In the genomic region with DNA sequence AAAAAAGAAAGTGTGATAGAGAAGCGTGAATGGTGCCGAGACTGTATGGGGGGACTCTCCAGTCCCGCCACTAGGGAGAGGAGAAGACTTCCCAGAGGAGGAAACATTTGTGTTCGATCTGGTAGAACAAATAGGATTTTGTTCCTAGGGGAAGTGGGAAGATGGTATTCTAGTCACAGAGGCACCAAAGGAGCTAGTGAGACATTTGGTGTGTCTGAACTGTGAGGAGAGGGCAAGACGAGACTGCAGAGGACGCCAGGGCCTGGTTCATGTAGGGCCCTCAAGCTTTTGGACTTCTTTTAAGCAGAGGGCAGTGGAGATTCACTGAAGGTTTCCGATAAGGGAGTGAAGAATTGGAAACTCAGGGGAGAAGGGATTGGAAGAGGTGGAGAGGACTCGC, we compare ENCODE assay signal across 2 cellular contexts.
TF ChIP-seq lines count a peak whose summit lies in the region.

No MANE protein-coding gene starts in this region.

TF ChIP-seq in HCT116, 20 proteins besides CTCF, POLR2A, EP300 and RAD21:
- no peak for TF ChIP-seq CBX3 (IDR thresholded peaks at IDR 0.05; ENCODE audit: low read depth)
- TF ChIP-seq FOSL1 (IDR thresholded peaks at IDR 0.05; ENCODE audit: low read depth): no peak
- TF ChIP-seq, protein P1, sequence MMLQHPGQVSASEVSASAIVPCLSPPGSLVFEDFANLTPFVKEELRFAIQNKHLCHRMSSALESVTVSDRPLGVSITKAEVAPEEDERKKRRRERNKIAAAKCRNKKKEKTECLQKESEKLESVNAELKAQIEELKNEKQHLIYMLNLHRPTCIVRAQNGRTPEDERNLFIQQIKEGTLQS (IDR thresholded peaks at IDR 0.05): no peak
- TF ChIP-seq TCF7L2 (IDR thresholded peaks at IDR 0.05; ENCODE audit: borderline replicate concordance, extremely low read depth, insufficient read depth, insufficient read length): no peak
- TF ChIP-seq EZH2 (IDR thresholded peaks at IDR 0.05): no peak
- TF ChIP-seq EGR1 (IDR thresholded peaks at IDR 0.05; ENCODE audit: low read depth): no peak
- TF ChIP-seq ZNF274 (IDR thresholded peaks at IDR 0.05; ENCODE audit: low read depth, low read length): no peak
- no peak for TF ChIP-seq SIN3A (IDR thresholded peaks at IDR 0.05; ENCODE audit: low read depth)
- TF ChIP-seq ZFX (IDR thresholded peaks at IDR 0.05): no peak
- no peak for TF ChIP-seq MAX (IDR thresholded peaks at IDR 0.05)
- TF ChIP-seq SP1 (IDR thresholded peaks at IDR 0.05; ENCODE audit: low read depth): no peak
- no peak for TF ChIP-seq ZBTB33 (IDR thresholded peaks at IDR 0.05; ENCODE audit: extremely low read depth, insufficient replicate concordance, low read length)
- no peak for TF ChIP-seq CEBPB (IDR thresholded peaks at IDR 0.05; ENCODE audit: low read depth)
- TF ChIP-seq YY1 (IDR thresholded peaks at IDR 0.05; ENCODE audit: extremely low read depth, insufficient replicate concordance, low read depth, low read length): no peak
- no peak for TF ChIP-seq JUND (IDR thresholded peaks at IDR 0.05)
- no peak for TF ChIP-seq SRF (IDR thresholded peaks at IDR 0.05; ENCODE audit: low read depth)
- no peak for TF ChIP-seq EZH2phosphoT487 (IDR thresholded peaks at IDR 0.05; ENCODE audit: borderline replicate concordance)
- TF ChIP-seq, protein P2, sequence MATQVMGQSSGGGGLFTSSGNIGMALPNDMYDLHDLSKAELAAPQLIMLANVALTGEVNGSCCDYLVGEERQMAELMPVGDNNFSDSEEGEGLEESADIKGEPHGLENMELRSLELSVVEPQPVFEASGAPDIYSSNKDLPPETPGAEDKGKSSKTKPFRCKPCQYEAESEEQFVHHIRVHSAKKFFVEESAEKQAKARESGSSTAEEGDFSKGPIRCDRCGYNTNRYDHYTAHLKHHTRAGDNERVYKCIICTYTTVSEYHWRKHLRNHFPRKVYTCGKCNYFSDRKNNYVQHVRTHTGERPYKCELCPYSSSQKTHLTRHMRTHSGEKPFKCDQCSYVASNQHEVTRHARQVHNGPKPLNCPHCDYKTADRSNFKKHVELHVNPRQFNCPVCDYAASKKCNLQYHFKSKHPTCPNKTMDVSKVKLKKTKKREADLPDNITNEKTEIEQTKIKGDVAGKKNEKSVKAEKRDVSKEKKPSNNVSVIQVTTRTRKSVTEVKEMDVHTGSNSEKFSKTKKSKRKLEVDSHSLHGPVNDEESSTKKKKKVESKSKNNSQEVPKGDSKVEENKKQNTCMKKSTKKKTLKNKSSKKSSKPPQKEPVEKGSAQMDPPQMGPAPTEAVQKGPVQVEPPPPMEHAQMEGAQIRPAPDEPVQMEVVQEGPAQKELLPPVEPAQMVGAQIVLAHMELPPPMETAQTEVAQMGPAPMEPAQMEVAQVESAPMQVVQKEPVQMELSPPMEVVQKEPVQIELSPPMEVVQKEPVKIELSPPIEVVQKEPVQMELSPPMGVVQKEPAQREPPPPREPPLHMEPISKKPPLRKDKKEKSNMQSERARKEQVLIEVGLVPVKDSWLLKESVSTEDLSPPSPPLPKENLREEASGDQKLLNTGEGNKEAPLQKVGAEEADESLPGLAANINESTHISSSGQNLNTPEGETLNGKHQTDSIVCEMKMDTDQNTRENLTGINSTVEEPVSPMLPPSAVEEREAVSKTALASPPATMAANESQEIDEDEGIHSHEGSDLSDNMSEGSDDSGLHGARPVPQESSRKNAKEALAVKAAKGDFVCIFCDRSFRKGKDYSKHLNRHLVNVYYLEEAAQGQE (IDR thresholded peaks at IDR 0.05; ENCODE audit: low read depth): no peak

TF ChIP-seq in GM23338, 12 proteins besides CTCF, POLR2A, EP300 and RAD21:
- TF ChIP-seq, protein P2 (IDR thresholded peaks at IDR 0.05; ENCODE audit: unreplicated experiment): no peak
- TF ChIP-seq ETS1 (IDR thresholded peaks at IDR 0.05): no peak
- no peak for TF ChIP-seq EZH2 (IDR thresholded peaks at IDR 0.05; ENCODE audit: low read depth, unreplicated experiment)
- TF ChIP-seq EZH2phosphoT487 (IDR thresholded peaks at IDR 0.05; ENCODE audit: unreplicated experiment): no peak
- TF ChIP-seq POLR2AphosphoS5 (IDR thresholded peaks at IDR 0.05; ENCODE audit: low read depth): no peak
- no peak for TF ChIP-seq JUNB (IDR thresholded peaks at IDR 0.05; ENCODE audit: unreplicated experiment)
